ENCODE assay signal across 9 cellular contexts in genomic region chr16:87855852-87856715, GRCh38. TPM values are rescaled to one million over a fixed set of nuclear protein-coding genes. Genes with fewer than 3 reads are reported as not detected.
A peak's percentile ranks its signal among the peaks of the same experiment; 100 is the strongest.
DNase-seq lines count a peak whose midpoint lies in the region; ATAC-seq and TF ChIP-seq lines count a peak whose summit lies in the region.
"Had no signal": no experiment of that assay in that cellular context is flagged by ENCODE, and none has a peak within 500 bp of the region (broad histone marks: within the 10 kb centered on the region; RNA-seq: fewer than 3 reads in every experiment).

No MANE protein-coding gene starts in this region.

- DNase-seq in G401 (ENCODE audit: low spot score) (peak; percentile 77), RPMI7951 (ENCODE audit: low read depth) (peak; percentile 37), coronary artery (ENCODE audit: low spot score) (no peak)
- no peak for DNase-seq in effector CD4-positive, alpha-beta T cell

- H3K36me3 ChIP-seq in muscle layer of colon (ENCODE audit: insufficient read depth, low read length) = peaks cover 7% of the 10 kb centered on the region

- H3K4me3 ChIP-seq in coronary artery (no peak overlapping the region), muscle layer of colon (ENCODE audit: low read depth in 1 of 2, low read length in 2 of 2) (no peak overlapping the region)

- peaks cover 74% of the 10 kb centered on the region for H3K4me1 ChIP-seq in muscle layer of colon (ENCODE audit: insufficient read depth, low read length)

- peak overlapping the region; percentile 4 to 81 for H3K27ac ChIP-seq in coronary artery
- peak overlapping the region; percentile 84 for H3K27ac ChIP-seq in muscle layer of colon (ENCODE audit: low read depth, low read length)
- H3K27ac ChIP-seq: KMS-11 had no signal

- no peaks in the 10 kb centered on the region for H3K9me3 ChIP-seq in muscle layer of colon (ENCODE audit: low read length)

- H3K9ac ChIP-seq in muscle layer of colon (ENCODE audit: low read length) = peak overlapping the region; percentile 49
- H3K9ac ChIP-seq: KMS-11 had no signal

- no peak for ATAC-seq in HG03045 (IDR thresholded peaks at IDR 0.05; ENCODE audit: unreplicated experiment)
- no peak for ATAC-seq in HG03378 (IDR thresholded peaks at IDR 0.05; ENCODE audit: unreplicated experiment)
- ATAC-seq in GM18909 (IDR thresholded peaks at IDR 0.05; ENCODE audit: poor library complexity, unreplicated experiment) = no peak

- no peaks in the 10 kb centered on the region for H3K27me3 ChIP-seq in muscle layer of colon (ENCODE audit: control insufficient read depth in 1 of 2, insufficient read depth in 2 of 2, low read length in 2 of 2)

- in situ Hi-C loops in G401 (cut with HindIII; ENCODE audit: low sequenced_read_pairs) = no loop called here

- no peak for TF ChIP-seq CTCF in coronary artery (IDR thresholded peaks at IDR 0.05)

RNA-seq across cellular contexts. Expression of gene SLC7A5, which starts 13.2 kb away (rescaled TPM):
- 25.5 and 25.7 TPM in 2 replicates for total RNA-seq in G401 (2014; rRNA removed; shearing (Covaris generic))
- 27.3 and 31.8 TPM in 2 replicates for total RNA-seq in RPMI7951 (2014; rRNA removed; shearing (Covaris generic))

Comparison
In these comparisons a context has a peak if more than half of its experiments do, and no peak if none do; other contexts are left out.
1. DNase-seq: peak in G401 (single experiment) and RPMI7951 (single experiment); none in coronary artery (single experiment) and effector CD4-positive, alpha-beta T cell (single experiment).